32 cellular contexts compared by ENCODE assay signal in the genomic region with DNA sequence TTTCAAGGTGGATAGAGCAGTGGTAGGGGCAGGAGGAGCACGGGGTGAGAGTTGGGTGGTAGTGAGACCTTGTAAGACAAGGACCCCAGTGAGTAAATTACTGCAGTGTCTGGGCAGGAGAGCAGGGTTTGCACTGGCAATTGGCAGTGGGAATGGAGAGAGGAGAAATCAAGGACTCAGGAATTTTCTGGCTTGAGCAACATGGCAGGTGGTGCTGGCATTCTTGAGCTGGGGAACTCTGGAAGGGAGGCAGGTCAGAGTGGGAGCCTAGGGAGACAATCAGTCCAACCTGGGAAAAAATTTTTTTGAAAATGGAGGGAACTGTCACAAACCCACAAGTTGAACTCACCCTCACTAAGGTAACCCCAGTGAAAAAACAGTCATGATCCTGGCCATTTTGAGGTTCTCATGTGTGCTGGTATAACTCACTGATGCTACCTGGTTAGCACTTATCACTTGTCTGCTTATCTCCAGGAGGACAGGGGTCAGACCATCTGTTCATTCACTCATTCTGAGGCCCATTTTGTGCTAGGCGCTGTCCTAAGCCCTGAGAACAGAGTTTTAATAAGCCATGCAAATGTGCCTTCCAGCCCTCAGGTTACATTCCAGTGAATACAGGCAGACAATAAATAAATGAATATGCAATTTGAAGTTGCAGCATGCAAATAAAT.
"Had no signal": no experiment of that assay in that cellular context is flagged by ENCODE, and none has a peak within 500 bp of the region (broad histone marks: within the 10 kb centered on the region; RNA-seq: fewer than 3 reads in every experiment).

No MANE protein-coding gene starts in this region.

- DNase-seq: activated CD4-positive, alpha-beta memory T cell treated with anti-CD3 and anti-CD28 coated beads for 36 hours; activated CD4-positive, alpha-beta T cell treated with anti-CD3 and anti-CD28 coated beads, Interleukin-2, amount 10 ng/mL, durations not matched to agents 24 days and 14 days; activated CD4-positive, CD25-positive, alpha-beta regulatory T cell treated with anti-CD3 and anti-CD28 coated beads, Interleukin-2, amount 50 U/mL, for 72 hours; activated CD8-positive, alpha-beta memory T cell treated with anti-CD3 and anti-CD28 coated beads, Interleukin-2, amount 50 U/mL, for 48 hours; activated gamma-delta T cell treated with Interleukin-2 at 50 U/mL for 16 hours; activated naive CD4-positive, alpha-beta T cell treated with anti-CD3 and anti-CD28 coated beads, Interleukin-2, amount 50 U/mL, for 16 hours; activated T-cell treated with anti-CD3 and anti-CD28 coated beads, Interleukin-2, amount 50 U/mL, for 24 hours; amygdala; endodermal cell; foreskin fibroblast; heart left ventricle; hypothalamus; immature natural killer cell; kidney; left colon; mammary epithelial cell; naive B cell; nephron progenitor cell; occipital lobe; right cardiac atrium; stimulated activated CD4-positive, alpha-beta T cell treated with anti-CD3 and anti-CD28 coated beads, Interleukin-15, amount 100 ng/mL, for 24 hours; stimulated activated CD4-positive, alpha-beta T cell treated with anti-CD3 and anti-CD28 coated beads, Interleukin-2, amount 100 ng/mL, for 24 hours; stimulated activated naive B cell treated with anti-CD40 and anti-IgM and Interleukin-4, amounts not matched to agents 10 μg/mL and 1 μg/mL and 100 μg/mL, for 72 hours; stomach; T-helper 9 cell; tibial artery; upper lobe of right lung had no signal

- H3K4me3 ChIP-seq: heart left ventricle, stomach, tibial artery, upper lobe of right lung had no signal

- H3K27ac ChIP-seq: heart left ventricle, parathyroid adenoma, stomach, upper lobe of right lung had no signal

- H3K4me1 ChIP-seq: parathyroid adenoma had no signal

- H3K36me3 ChIP-seq: heart left ventricle, stomach, tibial artery, upper lobe of right lung had no signal

- H3K9ac ChIP-seq: parathyroid adenoma had no signal

- H3K27ac Mint-ChIP-seq: activated CD4-positive, alpha-beta memory T cell treated with anti-CD3 and anti-CD28 coated beads for 36 hours; activated CD4-positive, alpha-beta T cell treated with anti-CD3 and anti-CD28 coated beads, Interleukin-2, amount 10 ng/mL, durations not matched to agents 24 days and 14 days; activated T-cell treated with anti-CD3 and anti-CD28 coated beads, Interleukin-2, amount 50 U/mL, for 24 hours; activated T-helper 17 cell treated with anti-CD3 and anti-CD28 coated beads, Interleukin-2, amount 50 U/mL, for 72 hours; dendritic cell treated with granulocyte-macrophage colony-stimulating factor and Interleukin-4, amounts not matched to agents 40 ng/mL and 50 ng/mL, for 4 days; endodermal cell; immature natural killer cell; mesothelial cell of epicardium; nephron progenitor cell; stimulated activated naive B cell treated with anti-CD40 and anti-IgM and Interleukin-4, amounts not matched to agents 10 μg/mL and 1 μg/mL and 100 μg/mL, for 72 hours had no signal

- H3K79me2 ChIP-seq: parathyroid adenoma had no signal

- H3K9me3 Mint-ChIP-seq: activated CD4-positive, alpha-beta memory T cell treated with anti-CD3 and anti-CD28 coated beads for 36 hours; activated CD4-positive, alpha-beta T cell treated with anti-CD3 and anti-CD28 coated beads, Interleukin-2, amount 10 ng/mL, durations not matched to agents 24 days and 14 days; activated T-cell treated with anti-CD3 and anti-CD28 coated beads, Interleukin-2, amount 50 U/mL, for 24 hours; activated T-helper 17 cell treated with anti-CD3 and anti-CD28 coated beads, Interleukin-2, amount 50 U/mL, for 72 hours; dendritic cell treated with granulocyte-macrophage colony-stimulating factor and Interleukin-4, amounts not matched to agents 40 ng/mL and 50 ng/mL, for 4 days; endodermal cell; immature natural killer cell; mesothelial cell of epicardium; nephron progenitor cell; stimulated activated naive B cell treated with anti-CD40 and anti-IgM and Interleukin-4, amounts not matched to agents 10 μg/mL and 1 μg/mL and 100 μg/mL, for 72 hours had no signal

- H3K36me3 Mint-ChIP-seq: activated CD4-positive, alpha-beta memory T cell treated with anti-CD3 and anti-CD28 coated beads for 36 hours; immature natural killer cell; mesothelial cell of epicardium; naive B cell had no signal

- H3K4me3 Mint-ChIP-seq: activated CD4-positive, alpha-beta memory T cell treated with anti-CD3 and anti-CD28 coated beads for 36 hours; activated CD4-positive, alpha-beta T cell treated with anti-CD3 and anti-CD28 coated beads, Interleukin-2, amount 10 ng/mL, durations not matched to agents 24 days and 14 days; activated T-cell treated with anti-CD3 and anti-CD28 coated beads, Interleukin-2, amount 50 U/mL, for 24 hours; activated T-helper 17 cell treated with anti-CD3 and anti-CD28 coated beads, Interleukin-2, amount 50 U/mL, for 72 hours; dendritic cell treated with granulocyte-macrophage colony-stimulating factor and Interleukin-4, amounts not matched to agents 40 ng/mL and 50 ng/mL, for 4 days; endodermal cell; immature natural killer cell; mesothelial cell of epicardium; naive B cell; nephron progenitor cell; stimulated activated naive B cell treated with anti-CD40 and anti-IgM and Interleukin-4, amounts not matched to agents 10 μg/mL and 1 μg/mL and 100 μg/mL, for 72 hours had no signal

- H3K27me3 ChIP-seq: heart left ventricle, stomach, tibial artery, upper lobe of right lung had no signal

- ATAC-seq: activated T-helper 17 cell treated with anti-CD3 and anti-CD28 coated beads, Interleukin-2, amount 50 U/mL, for 72 hours; esophagus mucosa; heart left ventricle; left colon; right cardiac atrium; stimulated activated naive B cell treated with anti-CD40 and anti-IgM and Interleukin-4, amounts not matched to agents 10 μg/mL and 1 μg/mL and 100 μg/mL, for 72 hours had no signal

- H2AFZ ChIP-seq: parathyroid adenoma had no signal

- H3K9me3 ChIP-seq: heart left ventricle, stomach, tibial artery, upper lobe of right lung had no signal

- H3K4me1 Mint-ChIP-seq: activated CD4-positive, alpha-beta T cell treated with anti-CD3 and anti-CD28 coated beads, Interleukin-2, amount 10 ng/mL, durations not matched to agents 24 days and 14 days; activated T-helper 17 cell treated with anti-CD3 and anti-CD28 coated beads, Interleukin-2, amount 50 U/mL, for 72 hours; immature natural killer cell had no signal
